Comparison of ENCODE assay signal across 8 cellular contexts in the genomic region with DNA sequence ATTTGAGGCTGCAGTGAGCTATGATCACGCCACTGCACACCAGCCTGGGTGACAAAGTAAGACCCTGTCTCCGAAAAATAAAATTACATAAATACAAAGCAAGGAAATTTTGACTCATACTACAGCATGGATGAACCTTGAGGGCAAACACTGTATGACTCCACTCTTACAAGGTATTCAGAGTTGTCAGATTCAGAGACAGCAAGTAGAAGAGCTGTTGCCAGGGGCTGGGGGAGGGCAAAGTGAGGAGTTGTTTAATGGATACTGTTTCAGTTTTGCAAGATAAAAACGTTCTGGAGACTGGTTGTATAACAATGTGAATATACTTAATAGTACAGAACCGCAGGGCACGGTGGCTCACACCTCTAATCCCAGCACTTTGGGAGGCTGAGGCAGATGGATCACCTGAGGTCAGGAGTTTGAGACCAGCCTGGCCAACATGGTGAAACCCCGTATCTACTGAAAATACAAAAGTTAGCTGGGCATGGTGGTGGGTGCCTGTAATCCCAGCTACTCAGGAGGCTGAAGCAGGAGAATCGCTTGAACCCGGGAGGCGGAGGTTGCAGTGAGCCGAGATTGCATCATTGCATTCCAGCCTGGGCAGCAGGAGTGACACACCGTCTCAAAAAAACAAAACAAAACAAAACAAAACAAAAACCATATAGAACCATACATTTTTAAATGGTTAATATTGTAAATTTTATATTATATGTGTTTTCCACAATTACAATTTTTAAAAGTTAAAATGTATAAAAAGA. TPM values are rescaled to one million over a fixed set of nuclear protein-coding genes. Genes with fewer than 3 reads are reported as not detected.
DNase-seq lines count a peak whose midpoint lies in the region; ATAC-seq and TF ChIP-seq lines count a peak whose summit lies in the region.
"Not testable (repeated sequence)": the region's sequence is repeated elsewhere in the genome, so short reads cannot be mapped to it uniquely, and the experiment has no call there.
"Had no signal": no experiment of that assay in that cellular context is flagged by ENCODE, and none has a peak within 500 bp of the region (broad histone marks: within the 10 kb centered on the region; RNA-seq: fewer than 3 reads in every experiment).

No MANE protein-coding gene starts in this region.

- ATAC-seq in HCT116: not testable (repeated sequence)
- peak; percentile 70 to 78 for ATAC-seq in activated CD4-positive, CD25-positive, alpha-beta regulatory T cell treated with anti-CD3 and anti-CD28 coated beads, Interleukin-2, amount 50 U/mL, for 24 hours
- ATAC-seq in activated T-helper 17 cell treated with anti-CD3 and anti-CD28 coated beads, Interleukin-2, amount 50 U/mL, for 72 hours (replicated peaks): peak; percentile 50
- peak; percentile 47 for ATAC-seq in stimulated activated naive CD8-positive, alpha-beta T cell treated with anti-CD3 and anti-CD28 coated beads, Interleukin-15, Interleukin-2, amounts not matched to agents 100 U/mL and 50 U/mL, for 24 hours

- H4K20me1 ChIP-seq in HCT116 (ENCODE audit: insufficient read depth); OCI-LY7 (ENCODE audit: insufficient read depth, low read length): not testable (repeated sequence)

- not testable (repeated sequence) for H3K36me3 ChIP-seq in HCT116 (ENCODE audit: control insufficient read depth in 1 of 2, insufficient read depth in 2 of 2, low read length in 2 of 2); OCI-LY7 (ENCODE audit: insufficient read depth, low read length); brain microvascular endothelial cell (replicated peaks)

- not testable (repeated sequence) for H3K4me3 Mint-ChIP-seq in activated T-helper 17 cell treated with anti-CD3 and anti-CD28 coated beads, Interleukin-2, amount 50 U/mL, for 72 hours
- H3K4me3 Mint-ChIP-seq in glutamatergic neuron (ENCODE audit: unreplicated experiment): peak overlapping the region; percentile 49

- BruUV-seq in HCT116 (replicated peaks; lab: Mats Ljungman, UMichigan); OCI-LY7 (replicated peaks; lab: Mats Ljungman, UMichigan): not testable (repeated sequence)

- not testable (repeated sequence) for H3K27ac ChIP-seq in HCT116 (ENCODE audit: low read depth, low read length); OCI-LY7 (ENCODE audit: low read depth, low read length, poor library complexity, severe bottlenecking); brain microvascular endothelial cell

- intact Hi-C loops in HCT116 (cut with micrococcal nuclease); OCI-LY7 (cut with micrococcal nuclease; ENCODE audit: unreplicated experiment): not testable (repeated sequence)

- POLR2A ChIA-PET in HCT116 (lab: Charles Lee); OCI-LY7 (lab: Charles Lee): not testable (repeated sequence)

- H2AFZ ChIP-seq in HCT116 (ENCODE audit: low read depth, low read length, poor library complexity, severe bottlenecking) (peak overlapping the region; percentile 92), OCI-LY7 (ENCODE audit: low read length) (peak overlapping the region; percentile 53; the same call in 1 of the 2 replicates)

- H3K27ac Mint-ChIP-seq in activated T-helper 17 cell treated with anti-CD3 and anti-CD28 coated beads, Interleukin-2, amount 50 U/mL, for 72 hours: peak overlapping the region; percentile 81
- H3K27ac Mint-ChIP-seq in glutamatergic neuron (ENCODE audit: unreplicated experiment): not testable (repeated sequence)

- H3K9me2 ChIP-seq in HCT116 (ENCODE audit: insufficient read depth); OCI-LY7 (ENCODE audit: insufficient read depth, low read length): not testable (repeated sequence)

- TF ChIP-seq CTCF in HCT116 (IDR thresholded peaks at IDR 0.05 in 2 of 3, conservative IDR thresholded peaks at IDR 0.05 in 1 of 3; ENCODE audit: borderline replicate concordance in 1 of 3, insufficient read depth in 1 of 3, low read depth in 2 of 3, low read length in 2 of 3); OCI-LY7 (conservative IDR thresholded peaks at IDR 0.05; ENCODE audit: low read length); brain microvascular endothelial cell (IDR thresholded peaks at IDR 0.05; ENCODE audit: low read depth, low read length, missing control alignments); glutamatergic neuron (IDR thresholded peaks at IDR 0.05; ENCODE audit: partially characterized antibody, unreplicated experiment): not testable (repeated sequence)

- CTCF ChIA-PET in HCT116 (lab: Charles Lee); OCI-LY7 (lab: Charles Lee; ENCODE audit: unreplicated experiment): not testable (repeated sequence)

- RAD21 ChIA-PET in HCT116 (lab: Charles Lee; ENCODE audit: low non-redundant PET in 1 of 2, low total read pairs in 2 of 2, uncharacterized antibody in 2 of 2, unreplicated experiment in 2 of 2): not testable (repeated sequence)

- H3K27me3 ChIP-seq in HCT116 (ENCODE audit: insufficient read depth, low read length); brain microvascular endothelial cell (replicated peaks): not testable (repeated sequence)

- H3K9me3 Mint-ChIP-seq in activated T-helper 17 cell treated with anti-CD3 and anti-CD28 coated beads, Interleukin-2, amount 50 U/mL, for 72 hours; glutamatergic neuron (ENCODE audit: unreplicated experiment): not testable (repeated sequence)

- peaks cover 18% of the 10 kb centered on the region for H3K4me1 Mint-ChIP-seq in activated T-helper 17 cell treated with anti-CD3 and anti-CD28 coated beads, Interleukin-2, amount 50 U/mL, for 72 hours
- H3K4me1 Mint-ChIP-seq in glutamatergic neuron (ENCODE audit: low read depth, unreplicated experiment): not testable (repeated sequence)

- not testable (repeated sequence) for H3K4me2 ChIP-seq in HCT116 (ENCODE audit: low read length); OCI-LY7 (ENCODE audit: low read length)

- H3K36me3 Mint-ChIP-seq in activated T-helper 17 cell treated with anti-CD3 and anti-CD28 coated beads, Interleukin-2, amount 50 U/mL, for 72 hours (ENCODE audit: low read depth); glutamatergic neuron (ENCODE audit: unreplicated experiment): not testable (repeated sequence)

- not testable (repeated sequence) for H3K9ac ChIP-seq in HCT116 (ENCODE audit: low read length)

- not testable (repeated sequence) for H3K4me3 ChIP-seq in HCT116 (replicated peaks in 1 of 2; ENCODE audit: low read depth in 1 of 2, low read length in 2 of 2); OCI-LY7 (ENCODE audit: low read depth, low read length, poor library complexity, severe bottlenecking); brain microvascular endothelial cell (ENCODE audit: low read depth, low read length)

- H3K9me3 ChIP-seq in HCT116 (ENCODE audit: control insufficient read depth in 1 of 2, insufficient read depth in 1 of 2, low read depth in 1 of 2, low read length in 2 of 2); OCI-LY7 (ENCODE audit: low read length): not testable (repeated sequence)

- not testable (repeated sequence) for H3K79me2 ChIP-seq in HCT116 (ENCODE audit: insufficient read depth, low read length); OCI-LY7 (ENCODE audit: insufficient read depth, low read depth, low read length)

- not testable (repeated sequence) for DNase-seq in HCT116 (ENCODE audit: low read depth, low spot score); OCI-LY7 (ENCODE audit: low spot score); glutamatergic neuron; stimulated activated naive CD8-positive, alpha-beta T cell treated with anti-CD3 and anti-CD28 coated beads, Interleukin-15, Interleukin-2, amounts not matched to agents 100 U/mL and 50 U/mL, for 24 hours
- DNase-seq in brain microvascular endothelial cell: peak; percentile 16

- in situ Hi-C loops in brain microvascular endothelial cell (cut with HindIII; ENCODE audit: low pct_ligation_motif_present, low sequenced_read_pairs): not testable (repeated sequence)

- H3K4me1 ChIP-seq in HCT116 (ENCODE audit: control insufficient read depth in 1 of 2, insufficient read depth in 2 of 2, low read length in 2 of 2); OCI-LY7 (ENCODE audit: insufficient read depth, low read length, poor library complexity, severe bottlenecking): not testable (repeated sequence)

- not testable (repeated sequence) for H3K27me3 Mint-ChIP-seq in activated T-helper 17 cell treated with anti-CD3 and anti-CD28 coated beads, Interleukin-2, amount 50 U/mL, for 72 hours; glutamatergic neuron (ENCODE audit: unreplicated experiment)

- TF ChIP-seq RAD21 in HCT116 (IDR thresholded peaks at IDR 0.05; ENCODE audit: low read depth): not testable (repeated sequence)

- not testable (repeated sequence) for TF ChIP-seq POLR2A in HCT116 (IDR thresholded peaks at IDR 0.05; ENCODE audit: borderline replicate concordance, extremely low read depth, insufficient read depth, insufficient read length)

RNA-seq across cellular contexts. Expression of gene ACTG2, which starts 5.0 kb away (rescaled TPM):
- 0.89 TPM for total RNA-seq in HCT116 (2021; ENCODE audit: unreplicated experiment)
- polyA plus RNA-seq in HCT116 (2012): 0.05 TPM in 1 of 2 replicates, not detected in the other
- total RNA-seq in OCI-LY7 (2014; rRNA removed; shearing (Covaris generic)): not detected in 2 replicates
- not detected in 2 replicates for total RNA-seq in OCI-LY7 (2022)
- total RNA-seq in activated T-helper 17 cell treated with anti-CD3 and anti-CD28 coated beads, Interleukin-2, amount 50 U/mL, for 72 hours: not detected
- not detected for total RNA-seq in glutamatergic neuron (ENCODE audit: unreplicated experiment)
- total RNA-seq: H4 had no signal

RNA-seq across cellular contexts. Expression of gene DGUOK, which starts 38.9 kb away (rescaled TPM):
- total RNA-seq in HCT116 (2021; ENCODE audit: unreplicated experiment) (100 TPM), OCI-LY7 (2022) (91.8 and 95.8 TPM in 2 replicates), glutamatergic neuron (ENCODE audit: unreplicated experiment) (96.8 TPM)
- 64.2 and 88.2 TPM in 2 replicates for polyA plus RNA-seq in HCT116 (2012)
- 57.1 and 73.4 TPM in 2 replicates for total RNA-seq in OCI-LY7 (2014; rRNA removed; shearing (Covaris generic))
- total RNA-seq in activated T-helper 17 cell treated with anti-CD3 and anti-CD28 coated beads, Interleukin-2, amount 50 U/mL, for 72 hours: 10 to 100 TPM; 66.7 to 87.8 TPM

RNA-seq across cellular contexts. Expression of gene STAMBP, which starts 59.0 kb away (rescaled TPM):
- total RNA-seq in HCT116 (2021; ENCODE audit: unreplicated experiment) (45.2 TPM), OCI-LY7 (2022) (43.7 and 49.0 TPM in 2 replicates), glutamatergic neuron (ENCODE audit: unreplicated experiment) (48.9 TPM)
- 32.8 and 39.5 TPM in 2 replicates for polyA plus RNA-seq in HCT116 (2012)
- total RNA-seq in OCI-LY7 (2014; rRNA removed; shearing (Covaris generic)): 23.4 and 27.2 TPM in 2 replicates
- 100 to 1,000 TPM in 1 of 2 donors, 10 to 100 TPM in 1; 59.5 to 152 TPM for total RNA-seq in activated T-helper 17 cell treated with anti-CD3 and anti-CD28 coated beads, Interleukin-2, amount 50 U/mL, for 72 hours
